Comparison of ENCODE assay signal across 14 cellular contexts in genomic region chr17:36980281-36980761, GRCh38. TPM values are rescaled to one million over a fixed set of nuclear protein-coding genes. Genes with fewer than 3 reads are reported as not detected.
DNase-seq lines count a peak whose midpoint lies in the region; ATAC-seq and TF ChIP-seq lines count a peak whose summit lies in the region.
"Had no signal": no experiment of that assay in that cellular context is flagged by ENCODE, and none has a peak within 500 bp of the region (broad histone marks: within the 10 kb centered on the region; RNA-seq: fewer than 3 reads in every experiment).

No MANE protein-coding gene starts in this region.

- DNase-seq in NCI-H1417 (lab: John Stamatoyannopoulos, UW) (peak in 2 of 3 experiments; percentile 20 to 32), NCI-H1417 treated with DMSO at 0.1 percent for 48 hours (lab: John Stamatoyannopoulos, UW) (no peak), Panc1 (ENCODE audit: low read depth, low spot score) (no peak), fibroblast of mammary gland (ENCODE audit: low read depth) (peak; percentile 45), smooth muscle cell (lab: John Stamatoyannopoulos, UW; ENCODE audit: unreplicated experiment) (no peak), iPS-NIHi7 (ENCODE audit: extremely low spot score) (no peak), activated gamma-delta T cell (lab: John Stamatoyannopoulos, UW) (no peak)
- no peak for DNase-seq in T-helper 2 cell treated with Interferon-gamma antibody and Interleukin-4, amounts not matched to agents 5 μg/mL and 100 μg/mL, for 36 hours (ENCODE audit: low spot score)
- DNase-seq: activated CD8-positive, alpha-beta memory T cell treated with anti-CD3 and anti-CD28 coated beads, Interleukin-2, amount 50 U/mL, for 48 hours; KG1; NCI-H345; SHP77 had no signal

- H3K4me3 ChIP-seq in Panc1 (ENCODE audit: low read depth in 2 of 2, low read length in 2 of 2) (peak overlapping the region in 1 of 2 experiments; percentile 16; a peak in 1 of 4 replicates), fibroblast of mammary gland (ENCODE audit: control insufficient read depth, low read depth, low read length) (no peak overlapping the region), smooth muscle cell (no peak overlapping the region)
- H3K4me3 ChIP-seq: GM12878, skin epidermis had no signal

- no TSS peak for BruUV-seq in Panc1 (replicated peaks; lab: Mats Ljungman, UMichigan)

- H3K36me3 ChIP-seq in Panc1 (ENCODE audit: control insufficient read depth, insufficient read depth, low read length) = no peaks in the 10 kb centered on the region
- H3K36me3 ChIP-seq in smooth muscle cell (ENCODE audit: low read depth) = no peaks in the 10 kb centered on the region

- H3K4me3 Mint-ChIP-seq in T-helper 2 cell treated with Interferon-gamma antibody and Interleukin-4, amounts not matched to agents 5 μg/mL and 100 μg/mL, for 36 hours = no peak overlapping the region

- intact Hi-C loops in Panc1 (cut with micrococcal nuclease; ENCODE audit: unreplicated experiment) = no loop called here

- no peaks in the 10 kb centered on the region for H3K27me3 ChIP-seq in Panc1 (ENCODE audit: control insufficient read depth, insufficient read depth, low read length)
- no peaks in the 10 kb centered on the region for H3K27me3 ChIP-seq in smooth muscle cell (ENCODE audit: low read depth)

- peaks cover 4% of the 10 kb centered on the region for H3K79me2 ChIP-seq in smooth muscle cell (ENCODE audit: low read depth)

- H2AFZ ChIP-seq in smooth muscle cell (ENCODE audit: low read depth) = no peak overlapping the region

- in situ Hi-C loops in Panc1 (cut with HindIII; ENCODE audit: low pct_unique_long_range_greater_than_20kb, low sequenced_read_pairs) = no loop called here

- H3K4me1 Mint-ChIP-seq in T-helper 2 cell treated with Interferon-gamma antibody and Interleukin-4, amounts not matched to agents 5 μg/mL and 100 μg/mL, for 36 hours (ENCODE audit: low read depth) = peaks cover 10% of the 10 kb centered on the region

- 49% methylated on average over 2 of the region's 2 CpGs for WGBS in smooth muscle cell (ENCODE audit: low lambda C conversion rate)

- H3K27ac Mint-ChIP-seq in T-helper 2 cell treated with Interferon-gamma antibody and Interleukin-4, amounts not matched to agents 5 μg/mL and 100 μg/mL, for 36 hours = no peak overlapping the region

- peaks cover 18% of the 10 kb centered on the region for H3K36me3 Mint-ChIP-seq in T-helper 2 cell treated with Interferon-gamma antibody and Interleukin-4, amounts not matched to agents 5 μg/mL and 100 μg/mL, for 36 hours (ENCODE audit: low read depth)

- H4K20me1 ChIP-seq in smooth muscle cell (ENCODE audit: low read depth) = peaks cover 31% of the 10 kb centered on the region

- H3K9me3 ChIP-seq in Panc1 (ENCODE audit: control insufficient read depth, insufficient read depth, low read depth, low read length) = no peaks in the 10 kb centered on the region
- H3K9me3 ChIP-seq in smooth muscle cell (replicated peaks; ENCODE audit: low read depth) = no peaks in the 10 kb centered on the region

- H3K9ac ChIP-seq in smooth muscle cell (ENCODE audit: low read depth) = no peak overlapping the region

- H3F3A ChIP-seq in smooth muscle cell (ENCODE audit: low read depth) = no peaks in the 10 kb centered on the region

- H3K4me1 ChIP-seq in Panc1 (ENCODE audit: control insufficient read depth, insufficient read depth, low read length) = peaks cover 45% of the 10 kb centered on the region
- H3K4me1 ChIP-seq in smooth muscle cell (ENCODE audit: low read depth) = peaks cover 20% of the 10 kb centered on the region

- TF ChIP-seq CTCF in Panc1 (IDR thresholded peaks at IDR 0.05) (no peak), fibroblast of mammary gland (conservative IDR thresholded peaks at IDR 0.05; ENCODE audit: control insufficient read depth, insufficient read depth, low read depth, low read length) (no peak), smooth muscle cell (IDR thresholded peaks at IDR 0.05; ENCODE audit: borderline replicate concordance, insufficient read depth, poor library complexity, severe bottlenecking) (no peak)

- POLR2A ChIA-PET in Panc1 (lab: Charles Lee) = no interaction called here

- H3K27ac ChIP-seq in Panc1 (ENCODE audit: low read length) = peak overlapping the region; percentile 74
- H3K27ac ChIP-seq in smooth muscle cell (ENCODE audit: low read depth) = peak overlapping the region; percentile 25

- peak; percentile 61 for ATAC-seq in Panc1
- ATAC-seq: GM12878 had no signal

- CTCF ChIA-PET in Panc1 (lab: Charles Lee) = no interaction called here

- peak overlapping the region; percentile 34 for H3K4me2 ChIP-seq in smooth muscle cell

- no peaks in the 10 kb centered on the region for H3K9me3 Mint-ChIP-seq in T-helper 2 cell treated with Interferon-gamma antibody and Interleukin-4, amounts not matched to agents 5 μg/mL and 100 μg/mL, for 36 hours

- H3K27me3 Mint-ChIP-seq in T-helper 2 cell treated with Interferon-gamma antibody and Interleukin-4, amounts not matched to agents 5 μg/mL and 100 μg/mL, for 36 hours (ENCODE audit: low read depth) = no peaks in the 10 kb centered on the region

RNA-seq across cellular contexts. Expression of gene AATF, which starts 31.6 kb away (rescaled TPM):
- total RNA-seq in Panc1 (2021; ENCODE audit: unreplicated experiment) (58.1 TPM), smooth muscle cell (18.5 and 42.0 TPM in 2 replicates)
- 63.6 TPM for polyA plus RNA-seq in Panc1 (2012; ENCODE audit: insufficient read length)
- polyA plus RNA-seq in smooth muscle cell = 38.0 and 45.6 TPM in 2 replicates

RNA-seq across cellular contexts. Expression of gene LHX1, which starts 43.0 kb away (rescaled TPM):
- total RNA-seq in Panc1 (2021; ENCODE audit: unreplicated experiment) (8.6 TPM), smooth muscle cell (not detected in 2 replicates)
- 4.4 TPM for polyA plus RNA-seq in Panc1 (2012; ENCODE audit: insufficient read length)
- polyA plus RNA-seq in smooth muscle cell = not detected in 2 replicates
- total RNA-seq: GM12878 had no signal
- polyA plus RNA-seq: GM12878 had no signal

Comparison
In these comparisons a context has a peak if more than half of its experiments do, and no peak if none do; other contexts are left out.
1. DNase-seq: peak in NCI-H1417 (2 of 3) and fibroblast of mammary gland (single experiment); none in NCI-H1417 treated with DMSO at 0.1 percent for 48 hours (single experiment), Panc1 (single experiment), smooth muscle cell (single experiment), iPS-NIHi7 (single experiment), T-helper 2 cell treated with Interferon-gamma antibody and Interleukin-4, amounts not matched to agents 5 μg/mL and 100 μg/mL, for 36 hours (single experiment) and activated gamma-delta T cell (single experiment).